ENCODE assay signal across 16 cellular contexts in genomic region chr13:32528358-32528757, GRCh38. TPM values are rescaled to one million over a fixed set of nuclear protein-coding genes. Genes with fewer than 3 reads are reported as not detected.
DNase-seq lines count a peak whose midpoint lies in the region; ATAC-seq, FAIRE-seq and TF ChIP-seq lines count a peak whose summit lies in the region.
"Had no signal": no experiment of that assay in that cellular context is flagged by ENCODE, and none has a peak within 500 bp of the region (broad histone marks: within the 10 kb centered on the region; RNA-seq: fewer than 3 reads in every experiment).

No MANE protein-coding gene starts in this region.

- TF ChIP-seq CTCF in IMR-90 (conservative IDR thresholded peaks at IDR 0.05; ENCODE audit: low read depth, low read length) (no peak), pancreas (IDR thresholded peaks at IDR 0.05) (no peak)

- H3K27me3 ChIP-seq in IMR-90 (ENCODE audit: control insufficient read depth, insufficient read depth, low read length), result no peaks in the 10 kb centered on the region
- no peaks in the 10 kb centered on the region for H3K27me3 ChIP-seq in pancreas

- no peak overlapping the region for H2BK15ac ChIP-seq in IMR-90 (ENCODE audit: low read depth, low read length)

- no peak overlapping the region for H3K4ac ChIP-seq in IMR-90 (ENCODE audit: low read depth, low read length)

- H3K4me1 ChIP-seq in IMR-90 (ENCODE audit: control insufficient read depth, insufficient read depth, low read length) (peaks cover 8% of the 10 kb centered on the region), pancreas (peaks cover 0 to 17% (median 12%) of the 10 kb centered on the region in 3 donors)

- TF ChIP-seq POLR2A in IMR-90 (IDR thresholded peaks at IDR 0.05; ENCODE audit: low read depth, low read length), result no peak

- H3K9ac ChIP-seq in IMR-90 (ENCODE audit: low read depth, low read length), result no peak overlapping the region

- DNase-seq in IMR-90 (peak; percentile 8), pancreas (no peak), ecto neural progenitor cell (ENCODE audit: low spot score) (no peak)
- DNase-seq: activated CD4-positive, CD25-positive, alpha-beta regulatory T cell treated with anti-CD3 and anti-CD28 coated beads, Interleukin-2, amount 50 U/mL, for 72 hours; activated T-cell treated with anti-CD3 and anti-CD28 coated beads, Interleukin-2, amount 50 U/mL, for 1 hour; aorta; CD4-positive, alpha-beta memory T cell; GF-D8; glutamatergic neuron; NCI-H526 had no signal

- H2AK5ac ChIP-seq in IMR-90 (ENCODE audit: low read depth, low read length), result no peak overlapping the region

- no peak overlapping the region for H4K5ac ChIP-seq in IMR-90 (ENCODE audit: low read depth, low read length)

- H3K36me3 ChIP-seq in IMR-90 (ENCODE audit: control insufficient read depth, insufficient read depth, low read length), result peaks cover 10% of the 10 kb centered on the region
- no peaks in the 10 kb centered on the region for H3K36me3 ChIP-seq in pancreas

- in situ Hi-C loops in IMR-90 (cut with MboI; ENCODE audit: low sequenced_read_pairs), result no loop called here

- H3K9me1 ChIP-seq in IMR-90 (ENCODE audit: insufficient read depth, low read length), result peaks cover 7% of the 10 kb centered on the region

- no peak overlapping the region for H2BK5ac ChIP-seq in IMR-90 (ENCODE audit: low read depth, low read length, poor library complexity, severe bottlenecking)

- H3K27ac ChIP-seq in IMR-90 (ENCODE audit: insufficient read depth, low read length) (no peak overlapping the region), pancreas (no peak overlapping the region)

- no peak overlapping the region for H2BK120ac ChIP-seq in IMR-90 (ENCODE audit: low read depth, low read length)

- FAIRE-seq in G401.6 (lab: Jason Lieb, UNC), result peak; percentile 8
- peak; percentile 17 for FAIRE-seq in pancreas (lab: Jason Lieb, UNC)
- FAIRE-seq: H54 had no signal

- dilution Hi-C loops in IMR-90 (cut with HindIII; ENCODE audit: low sequenced_read_pairs, unreplicated experiment), result no loop called here

- no peak overlapping the region for H3K4me2 ChIP-seq in IMR-90 (ENCODE audit: low read depth, low read length)

- H3K4me3 ChIP-seq in IMR-90 (ENCODE audit: insufficient read depth, low read depth, low read length) (no peak overlapping the region), pancreas (no peak overlapping the region)

- CTCF ChIA-PET in IMR-90 (lab: Yijun Ruan, JAX), result no interaction called here

- H3K9me3 ChIP-seq in IMR-90 (ENCODE audit: control insufficient read depth, insufficient read depth, low read length) (no peaks in the 10 kb centered on the region), pancreas (no peaks in the 10 kb centered on the region)

- WGBS in IMR-90 (ENCODE audit: extremely low coverage in 2 of 2, insufficient read length in 1 of 2), 2 experiments, result no CpG with 5 or more reads among the region's 3 CpGs
- 30 to 34% methylated on average over 3 of the region's 3 CpGs for WGBS in pancreas, 2 donors

- H2AK9ac ChIP-seq in IMR-90 (replicated peaks; ENCODE audit: low read depth, low read length, poor library complexity), result no peak overlapping the region

- no peak overlapping the region for H2AFZ ChIP-seq in IMR-90 (replicated peaks; ENCODE audit: low read length, poor library complexity)

- BruUV-seq in IMR-90 (replicated peaks; lab: Mats Ljungman, UMichigan), result no TSS peak

- H3K14ac ChIP-seq in IMR-90 (replicated peaks; ENCODE audit: low read depth, low read length), result no peak overlapping the region

- H3K56ac ChIP-seq in IMR-90 (ENCODE audit: extremely low read depth, insufficient read depth, low read length), result no peak overlapping the region

- no peak for TF ChIP-seq RAD21 in IMR-90 (IDR thresholded peaks at IDR 0.05; ENCODE audit: low read length)

- H4K8ac ChIP-seq in IMR-90 (ENCODE audit: low read depth in 2 of 2, low read length in 2 of 2), result no peak overlapping the region

- peaks cover 26% of the 10 kb centered on the region; the same call in 1 of the 2 replicates for H4K20me1 ChIP-seq in IMR-90 (ENCODE audit: insufficient read depth, low read length)

- peaks cover 8 to 51% of the 10 kb centered on the region in 2 experiments; a peak in 3 of 4 replicates for H3K79me1 ChIP-seq in IMR-90 (ENCODE audit: low read depth in 1 of 2, low read length in 2 of 2)

- H3K23ac ChIP-seq in IMR-90 (ENCODE audit: low read depth, low read length), result no peak overlapping the region

- intact Hi-C loops in IMR-90 (cut with micrococcal nuclease), result no loop called here
- intact Hi-C loops in pancreas (cut with DNase I), result no loop called here

- no peak overlapping the region for H4K91ac ChIP-seq in IMR-90 (ENCODE audit: insufficient read depth, low read depth, low read length)

- H3K18ac ChIP-seq in IMR-90 (ENCODE audit: low read depth, low read length), result no peak overlapping the region

- POLR2A ChIA-PET in IMR-90 (lab: Charles Lee; ENCODE audit: unreplicated experiment), result no interaction called here

- H2BK20ac ChIP-seq in IMR-90 (ENCODE audit: low read depth, low read length), result no peak overlapping the region

- no peak for ATAC-seq in IMR-90 (ENCODE audit: low read depth)
- ATAC-seq in esophagus mucosa, result peak; percentile 52
- peak in 1 of 4 donors; percentile 21 for ATAC-seq in pancreas
- ATAC-seq in GM21825 (IDR thresholded peaks at IDR 0.05; ENCODE audit: unreplicated experiment), result no peak
- no peak for ATAC-seq in GM21381 (IDR thresholded peaks at IDR 0.05; ENCODE audit: unreplicated experiment)
- ATAC-seq in HG02610 (IDR thresholded peaks at IDR 0.05; ENCODE audit: unreplicated experiment), result no peak

TF ChIP-seq in IMR-90, 13 proteins besides CTCF, POLR2A, EP300 and RAD21:
- TF ChIP-seq BHLHE40 (IDR thresholded peaks at IDR 0.05; ENCODE audit: low read depth, low read length) (no peak), CEBPB (IDR thresholded peaks at IDR 0.05; ENCODE audit: low read depth, low read length) (no peak)
TF ChIP-seq in IMR-90: peak in this region for 0.

RNA-seq across cellular contexts. Expression of gene N4BP2L2, which starts 10.2 kb away (rescaled TPM):
- 34.6 and 66.7 TPM in 2 replicates for total RNA-seq in IMR-90 (2012; rRNA removed)
- 22.6 and 28.7 TPM in 2 replicates for polyA plus RNA-seq in IMR-90 (2012; rRNA removed)
- polyA plus RNA-seq in IMR-90 (2012; cell fraction: cytosol; rRNA removed), result 1.2 and 1.4 TPM in 2 replicates
- 7.5 and 85.4 TPM in 2 replicates for polyA plus RNA-seq in IMR-90 (2012; cell fraction: nucleus; rRNA removed; ENCODE audit: low replicate concordance)
- 46.1 TPM for total RNA-seq in esophagus mucosa
- 10 to 100 TPM; 31.5 to 78.8 (median 50.3) TPM for total RNA-seq in pancreas
- 10 to 100 TPM; 34.9 to 79.9 TPM for polyA plus RNA-seq in pancreas

RNA-seq across cellular contexts. Expression of gene PDS5B, which starts 57.9 kb away (rescaled TPM):
- 20.1 and 26.7 TPM in 2 replicates for total RNA-seq in IMR-90 (2012; rRNA removed)
- polyA plus RNA-seq in IMR-90 (2012; rRNA removed), result 5.0 and 6.2 TPM in 2 replicates
- polyA plus RNA-seq in IMR-90 (2012; cell fraction: cytosol; rRNA removed), result 0.56 and 0.86 TPM in 2 replicates
- polyA plus RNA-seq in IMR-90 (2012; cell fraction: nucleus; rRNA removed; ENCODE audit: low replicate concordance), result 0.81 and 8.1 TPM in 2 replicates
- 14.3 TPM for total RNA-seq in esophagus mucosa
- 10 to 100 TPM; 10.4 to 19.9 (median 12.4) TPM for total RNA-seq in pancreas
- 1 to 10 TPM; 2.9 to 7.6 TPM for polyA plus RNA-seq in pancreas
